19 cellular contexts compared by ENCODE assay signal in the genomic region with DNA sequence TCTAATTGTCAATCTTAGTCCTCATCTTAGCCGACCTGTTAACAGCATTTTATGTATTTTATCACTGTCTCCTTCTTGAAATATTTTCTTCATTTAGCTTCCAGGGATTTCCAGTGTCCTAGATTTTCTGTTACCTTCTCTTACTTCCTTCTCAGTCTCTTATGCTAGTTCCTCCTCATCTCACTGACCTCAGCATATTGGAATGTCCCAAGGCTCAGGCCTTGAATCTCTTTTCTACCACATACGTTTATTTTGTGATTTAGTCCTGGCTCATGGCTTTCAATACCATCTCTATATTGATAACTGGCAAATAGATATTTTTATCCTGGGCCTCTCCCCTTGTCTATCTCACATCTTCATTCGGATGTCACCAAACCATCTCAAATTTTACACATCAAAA.
DNase-seq lines count a peak whose midpoint lies in the region; ATAC-seq and TF ChIP-seq lines count a peak whose summit lies in the region.
"Had no signal": no experiment of that assay in that cellular context is flagged by ENCODE, and none has a peak within 500 bp of the region (broad histone marks: within the 10 kb centered on the region; RNA-seq: fewer than 3 reads in every experiment).

No MANE protein-coding gene starts in this region.

- no peak overlapping the region for H3K27ac ChIP-seq in GM23248
- no peak overlapping the region for H3K27ac ChIP-seq in neuronal stem cell (replicated peaks; ENCODE audit: low read length)
- H3K27ac ChIP-seq in adrenal gland = no peak overlapping the region
- H3K27ac ChIP-seq: BLaER1 treated with 17β-estradiol and CSF1 and Interleukin-3, amounts not matched to agents 10 nM and 100 nM; ovary; Peyer's patch; transverse colon; VCaP had no signal

- no peak overlapping the region for H4K8ac ChIP-seq in neuronal stem cell (ENCODE audit: low read depth, low read length)

- ATAC-seq in mucosa of descending colon = no peak
- ATAC-seq: activated naive CD8-positive, alpha-beta T cell treated with anti-CD3 and anti-CD28 coated beads, Interleukin-2, amount 50 U/mL, for 24 hours; activated T-cell treated with anti-CD3 and anti-CD28 coated beads, Interleukin-2, amount 50 U/mL, for 72 hours; left colon had no signal

- no peak overlapping the region for H3K4ac ChIP-seq in neuronal stem cell (ENCODE audit: low read length)

- H3K79me2 ChIP-seq in GM23248 (ENCODE audit: insufficient read depth) = no peaks in the 10 kb centered on the region

- H4K91ac ChIP-seq in neuronal stem cell (ENCODE audit: low read depth, low read length, poor library complexity) = no peak overlapping the region

- TF ChIP-seq CTCF in fibroblast of the aortic adventitia (IDR thresholded peaks at IDR 0.05; ENCODE audit: insufficient read depth, low read length) = no peak
- TF ChIP-seq CTCF in adrenal gland (IDR thresholded peaks at IDR 0.05) = no peak
- no peak for TF ChIP-seq CTCF in mucosa of descending colon (IDR thresholded peaks at IDR 0.05)

- H3F3A ChIP-seq in GM23248 (ENCODE audit: insufficient read depth) = no peaks in the 10 kb centered on the region

- no peak overlapping the region for H2BK120ac ChIP-seq in neuronal stem cell (ENCODE audit: low read depth, low read length)

- H3K4me3 ChIP-seq in GM23248 = no peak overlapping the region
- H3K4me3 ChIP-seq in fibroblast of the aortic adventitia (ENCODE audit: low read depth, low read length) = no peak overlapping the region
- no peak overlapping the region for H3K4me3 ChIP-seq in neuronal stem cell (ENCODE audit: low read length in 2 of 2)
- H3K4me3 ChIP-seq in HAP-1 = no peak overlapping the region
- no peak overlapping the region for H3K4me3 ChIP-seq in adrenal gland
- no peak overlapping the region for H3K4me3 ChIP-seq in mucosa of descending colon
- H3K4me3 ChIP-seq: BLaER1 treated with 17β-estradiol and CSF1 and Interleukin-3, amounts not matched to agents 10 nM and 100 nM; ovary; Peyer's patch; transverse colon had no signal

- TF ChIP-seq POLR2A in adrenal gland (IDR thresholded peaks at IDR 0.05) (no peak), erythroblast (IDR thresholded peaks at IDR 0.05; ENCODE audit: low read length) (no peak)

- in situ Hi-C loops in GM23248 (cut with MboI) (no loop called here), HAP-1 (cut with MboI; ENCODE audit: low sequenced_read_pairs) (no loop called here)

- H2BK15ac ChIP-seq in neuronal stem cell (ENCODE audit: low read length) = no peak overlapping the region

- 84 to 85% methylated on average over 3 of the region's 3 CpGs for WGBS in GM23248 (ENCODE audit: low coverage in 1 of 2, low lambda C conversion rate in 2 of 2, missing lambda C conversion rate in 2 of 2), 2 experiments
- WGBS in neuronal stem cell (ENCODE audit: extremely low coverage in 2 of 2, insufficient read length in 2 of 2, insufficient replicate concordance in 1 of 2), 2 donors = no CpG with 5 or more reads among the region's 3 CpGs
- 53 to 67% (median 58%) methylated on average over 3 of the region's 3 CpGs for WGBS in adrenal gland, 4 donors

- peaks cover 5% of the 10 kb centered on the region; the same call in 1 of the 2 replicates for H3K9me2 ChIP-seq in GM23248 (ENCODE audit: insufficient read depth)

- H3K4me1 ChIP-seq in GM23248 (ENCODE audit: insufficient read depth) = 0 out of 2 replicates have a peak, but pooled peaks cover 6% of the 10 kb centered on the region
- no peaks in the 10 kb centered on the region for H3K4me1 ChIP-seq in neuronal stem cell (ENCODE audit: control insufficient read depth in 2 of 2, insufficient read depth in 1 of 2, low read depth in 1 of 2, low read length in 2 of 2)
- H3K4me1 ChIP-seq in HAP-1 = peaks cover 9% of the 10 kb centered on the region
- H3K4me1 ChIP-seq in adrenal gland (replicated peaks in 1 of 2) = no peaks in the 10 kb centered on the region
- no peaks in the 10 kb centered on the region for H3K4me1 ChIP-seq in mucosa of descending colon (ENCODE audit: low read depth)
- H3K4me1 ChIP-seq: Peyer's patch had no signal

- H3K18ac ChIP-seq in neuronal stem cell (ENCODE audit: low read length) = no peak overlapping the region

- H2BK5ac ChIP-seq in neuronal stem cell (ENCODE audit: low read length) = no peak overlapping the region

- H3K9ac ChIP-seq in GM23248 (no peak overlapping the region), neuronal stem cell (ENCODE audit: low read depth, low read length, poor library complexity) (no peak overlapping the region)
- H3K9ac ChIP-seq: BLaER1 treated with 17β-estradiol and CSF1 and Interleukin-3, amounts not matched to agents 10 nM and 100 nM had no signal

- no peak overlapping the region for H3K23ac ChIP-seq in neuronal stem cell (ENCODE audit: low read depth, low read length, poor library complexity)

- no peak overlapping the region for H2AK5ac ChIP-seq in neuronal stem cell (ENCODE audit: low read depth, low read length)

- H3K14ac ChIP-seq in neuronal stem cell (ENCODE audit: low read length) = no peak overlapping the region

- peak; percentile 33 for DNase-seq in GM23248
- DNase-seq in amniotic epithelial cell (ENCODE audit: low read depth) = peak; percentile 36
- DNase-seq in fibroblast of the aortic adventitia (ENCODE audit: low read depth) = peak; percentile 19
- no peak for DNase-seq in neuronal stem cell (ENCODE audit: low spot score)
- no peak for DNase-seq in HAP-1 (ENCODE audit: low spot score in 2 of 2)
- DNase-seq in adrenal gland = no peak
- no peak for DNase-seq in mucosa of descending colon
- no peak for DNase-seq in erythroblast (lab: John Stamatoyannopoulos, UW)
- DNase-seq: activated CD4-positive, alpha-beta memory T cell treated with anti-CD3 and anti-CD28 coated beads, Interleukin-2, amount 10 ng/mL, durations not matched to agents 7 days and 5 days; activated naive CD8-positive, alpha-beta T cell treated with anti-CD3 and anti-CD28 coated beads, Interleukin-2, amount 50 U/mL, for 24 hours; activated T-cell treated with anti-CD3 and anti-CD28 coated beads, Interleukin-2, amount 50 U/mL, for 72 hours; left colon; NCI-H1048; NCI-H82; ovary; Peyer's patch; transverse colon had no signal

- H2AFZ ChIP-seq in GM23248 (no peak overlapping the region), neuronal stem cell (ENCODE audit: low read length) (peak overlapping the region; percentile 23)

- no peaks in the 10 kb centered on the region for H4K20me1 ChIP-seq in GM23248 (ENCODE audit: insufficient read depth)
- H4K20me1 ChIP-seq: BLaER1 treated with 17β-estradiol and CSF1 and Interleukin-3, amounts not matched to agents 10 nM and 100 nM had no signal

- H3K36me3 ChIP-seq in GM23248 (ENCODE audit: low read depth) (no peaks in the 10 kb centered on the region), neuronal stem cell (replicated peaks in 1 of 2; ENCODE audit: control insufficient read depth in 2 of 2, insufficient read depth in 2 of 2, low read length in 2 of 2) (no peaks in the 10 kb centered on the region), HAP-1 (replicated peaks) (no peaks in the 10 kb centered on the region; the same call in 1 of the 2 replicates), adrenal gland (replicated peaks in 1 of 2) (no peaks in the 10 kb centered on the region), mucosa of descending colon (ENCODE audit: low read depth) (no peaks in the 10 kb centered on the region)
- H3K36me3 ChIP-seq: BLaER1 treated with 17β-estradiol and CSF1 and Interleukin-3, amounts not matched to agents 10 nM and 100 nM; ovary; Peyer's patch; transverse colon had no signal

- intact Hi-C loops in adrenal gland (cut with DNase I) (no loop called here), mucosa of descending colon (cut with DNase I, micrococcal nuclease) (no loop called here)

- no peaks in the 10 kb centered on the region for H3K79me1 ChIP-seq in neuronal stem cell (ENCODE audit: low read depth, low read length)

- H3K9me3 ChIP-seq in GM23248 (ENCODE audit: low read depth) = no peaks in the 10 kb centered on the region
- no peaks in the 10 kb centered on the region for H3K9me3 ChIP-seq in neuronal stem cell (replicated peaks in 1 of 2; ENCODE audit: control insufficient read depth in 2 of 2, insufficient read depth in 1 of 2, low read depth in 1 of 2, low read length in 2 of 2)
- H3K9me3 ChIP-seq in HAP-1 = no peaks in the 10 kb centered on the region
- H3K9me3 ChIP-seq in adrenal gland (replicated peaks in 1 of 3) = no peaks in the 10 kb centered on the region
- H3K9me3 ChIP-seq in mucosa of descending colon = no peaks in the 10 kb centered on the region
- H3K9me3 ChIP-seq: BLaER1 treated with 17β-estradiol and CSF1 and Interleukin-3, amounts not matched to agents 10 nM and 100 nM; ovary; Peyer's patch; transverse colon had no signal

- no peaks in the 10 kb centered on the region for H3K27me3 ChIP-seq in GM23248 (replicated peaks; ENCODE audit: insufficient read depth)
- H3K27me3 ChIP-seq in neuronal stem cell (ENCODE audit: control insufficient read depth in 3 of 3, insufficient read depth in 3 of 3, low read depth in 1 of 3, low read length in 3 of 3) = no peaks in the 10 kb centered on the region
- no peaks in the 10 kb centered on the region for H3K27me3 ChIP-seq in HAP-1 (ENCODE audit: low read depth)
- no peaks in the 10 kb centered on the region for H3K27me3 ChIP-seq in adrenal gland
- H3K27me3 ChIP-seq: BLaER1 treated with 17β-estradiol and CSF1 and Interleukin-3, amounts not matched to agents 10 nM and 100 nM; ovary; Peyer's patch; transverse colon had no signal

- H3K4me2 ChIP-seq in GM23248 (ENCODE audit: unreplicated experiment) = no peak overlapping the region
- no peak overlapping the region for H3K4me2 ChIP-seq in neuronal stem cell (ENCODE audit: insufficient read depth, low read length, poor library complexity, severe bottlenecking)

- no peak overlapping the region for H2BK12ac ChIP-seq in neuronal stem cell (ENCODE audit: low read length)

Comparison
In these comparisons a context has a peak if more than half of its experiments do, and no peak if none do; other contexts are left out.
1. DNase-seq: peak in GM23248 (single experiment), amniotic epithelial cell (single experiment) and fibroblast of the aortic adventitia (single experiment); none in neuronal stem cell (single experiment), HAP-1 (0 of 2), adrenal gland (0 of 7), mucosa of descending colon (0 of 3) and erythroblast (0 of 2).